In the genomic region with DNA sequence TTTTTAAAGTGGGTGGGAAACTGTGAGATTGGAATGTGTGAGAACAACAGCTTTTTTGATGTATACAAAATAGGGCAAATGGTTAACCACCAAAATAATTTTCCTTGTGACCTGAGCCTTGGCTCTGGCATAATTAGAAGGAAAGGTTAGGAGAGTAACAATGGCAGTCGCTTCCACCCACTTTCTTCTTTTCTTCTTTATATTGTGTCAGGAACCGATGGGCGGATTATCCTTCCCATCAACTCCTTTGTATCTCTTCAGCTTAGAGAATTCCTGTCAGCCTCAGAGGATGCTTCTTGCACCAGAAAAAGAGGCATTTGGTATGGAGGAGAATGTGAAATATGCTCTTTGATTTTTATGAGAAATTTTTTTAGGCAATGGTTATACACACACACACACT, we compare ENCODE assay signal across 23 cellular contexts.
"Had no signal": no experiment of that assay in that cellular context is flagged by ENCODE, and none has a peak within 500 bp of the region (broad histone marks: within the 10 kb centered on the region; RNA-seq: fewer than 3 reads in every experiment).

No MANE protein-coding gene starts in this region.

- H3K4me3 Mint-ChIP-seq: activated CD4-positive, alpha-beta memory T cell treated with anti-CD3 and anti-CD28 coated beads, Interleukin-2, amount 10 ng/mL, durations not matched to agents 7 days and 5 days; activated naive CD4-positive, alpha-beta T cell treated with anti-CD3 and anti-CD28 coated beads, Interleukin-2, amount 50 U/mL, for 24 hours; activated naive CD8-positive, alpha-beta T cell treated with anti-CD3 and anti-CD28 coated beads, Interleukin-2, amount 50 U/mL, for 24 hours; central memory CD8-positive, alpha-beta T cell; dendritic cell treated with granulocyte-macrophage colony-stimulating factor and Interleukin-4, amounts not matched to agents 40 ng/mL and 50 ng/mL, for 4 days; T-cell; T-helper 2 cell treated with Interferon-gamma antibody and Interleukin-4, amounts not matched to agents 5 μg/mL and 100 μg/mL, for 36 hours had no signal

- DNase-seq: activated CD4-positive, alpha-beta memory T cell treated with anti-CD3 and anti-CD28 coated beads, Interleukin-2, amount 10 ng/mL, durations not matched to agents 7 days and 5 days; activated CD4-positive, alpha-beta T cell treated with anti-CD3 and anti-CD28 coated beads for 48 hours; activated naive CD8-positive, alpha-beta T cell treated with anti-CD3 and anti-CD28 coated beads, Interleukin-2, amount 50 U/mL, for 24 hours; activated T-cell treated with anti-CD3 and anti-CD28 coated beads, Interleukin-2, amount 50 U/mL, for 48 hours; amygdala; effector CD4-positive, alpha-beta T cell; esophagus squamous epithelium; foreskin melanocyte; islet precursor cell; left ventricle myocardium inferior; right cardiac atrium; spleen; stimulated activated naive CD4-positive, alpha-beta T cell; T-cell had no signal

- H3K4me1 ChIP-seq: esophagus squamous epithelium, left ventricle myocardium inferior had no signal

- H3K27ac Mint-ChIP-seq: activated CD4-positive, alpha-beta memory T cell treated with anti-CD3 and anti-CD28 coated beads, Interleukin-2, amount 10 ng/mL, durations not matched to agents 7 days and 5 days; activated naive CD4-positive, alpha-beta T cell treated with anti-CD3 and anti-CD28 coated beads, Interleukin-2, amount 50 U/mL, for 24 hours; activated naive CD8-positive, alpha-beta T cell treated with anti-CD3 and anti-CD28 coated beads, Interleukin-2, amount 50 U/mL, for 24 hours; activated T-helper 2 cell treated with anti-CD3 and anti-CD28 coated beads, Interferon-gamma antibody, Interleukin-2, Interleukin-4, amounts not matched to agents 10 μg/mL and 5 μg/mL and 100 μg/mL, durations not matched to agents 14 hours and 24 hours and 36 hours; dendritic cell treated with granulocyte-macrophage colony-stimulating factor and Interleukin-4, amounts not matched to agents 40 ng/mL and 50 ng/mL, for 4 days; T-cell had no signal

- H3K27me3 ChIP-seq: esophagus squamous epithelium, spleen, tibial nerve had no signal

- H3K4me1 Mint-ChIP-seq: central memory CD8-positive, alpha-beta T cell had no signal

- H3K27ac ChIP-seq: epithelial cell of prostate, esophagus squamous epithelium, left ventricle myocardium inferior, spleen, tibial nerve had no signal

- H3K4me3 ChIP-seq: esophagus squamous epithelium, left ventricle myocardium inferior, lung, spleen, tibial nerve had no signal

- H3K9me3 ChIP-seq: esophagus squamous epithelium, left ventricle myocardium inferior, spleen, tibial nerve had no signal

- ATAC-seq: activated CD4-positive, CD25-positive, alpha-beta regulatory T cell treated with anti-CD3 and anti-CD28 coated beads, Interleukin-2, amount 50 U/mL, for 24 hours; activated naive CD8-positive, alpha-beta T cell treated with anti-CD3 and anti-CD28 coated beads, Interleukin-2, amount 50 U/mL, for 24 hours; right cardiac atrium; T-cell had no signal

- H3K27me3 Mint-ChIP-seq: activated CD4-positive, alpha-beta memory T cell treated with anti-CD3 and anti-CD28 coated beads, Interleukin-2, amount 10 ng/mL, durations not matched to agents 7 days and 5 days; activated naive CD4-positive, alpha-beta T cell treated with anti-CD3 and anti-CD28 coated beads, Interleukin-2, amount 50 U/mL, for 24 hours; activated naive CD8-positive, alpha-beta T cell treated with anti-CD3 and anti-CD28 coated beads, Interleukin-2, amount 50 U/mL, for 24 hours; central memory CD8-positive, alpha-beta T cell; dendritic cell treated with granulocyte-macrophage colony-stimulating factor and Interleukin-4, amounts not matched to agents 40 ng/mL and 50 ng/mL, for 4 days; T-cell had no signal

- H3K9me3 Mint-ChIP-seq: activated CD4-positive, alpha-beta memory T cell treated with anti-CD3 and anti-CD28 coated beads, Interleukin-2, amount 10 ng/mL, durations not matched to agents 7 days and 5 days; activated naive CD4-positive, alpha-beta T cell treated with anti-CD3 and anti-CD28 coated beads, Interleukin-2, amount 50 U/mL, for 24 hours; activated naive CD8-positive, alpha-beta T cell treated with anti-CD3 and anti-CD28 coated beads, Interleukin-2, amount 50 U/mL, for 24 hours; activated T-helper 2 cell treated with anti-CD3 and anti-CD28 coated beads, Interferon-gamma antibody, Interleukin-2, Interleukin-4, amounts not matched to agents 10 μg/mL and 5 μg/mL and 100 μg/mL, durations not matched to agents 14 hours and 24 hours and 36 hours; central memory CD8-positive, alpha-beta T cell; dendritic cell treated with granulocyte-macrophage colony-stimulating factor and Interleukin-4, amounts not matched to agents 40 ng/mL and 50 ng/mL, for 4 days; T-cell; T-helper 2 cell treated with Interferon-gamma antibody and Interleukin-4, amounts not matched to agents 5 μg/mL and 100 μg/mL, for 36 hours had no signal
